In genomic region chr5:150777685-150778084, GRCh38 we compare ENCODE assay signal across 8 cellular contexts. TPM values are rescaled to one million over a fixed set of nuclear protein-coding genes. Genes with fewer than 3 reads are reported as not detected.
A peak's percentile ranks its signal among the peaks of the same experiment; 100 is the strongest.
DNase-seq lines count a peak whose midpoint lies in the region; ATAC-seq and TF ChIP-seq lines count a peak whose summit lies in the region.

No MANE protein-coding gene starts in this region.

- no peak for TF ChIP-seq POLR2A in prostate gland (IDR thresholded peaks at IDR 0.05)

- H3K27me3 ChIP-seq in SJCRH30 (no peaks in the 10 kb centered on the region), esophagus (ENCODE audit: control insufficient read depth in 1 of 2, insufficient read depth in 2 of 2, low read length in 2 of 2) (no peaks in the 10 kb centered on the region), prostate gland (replicated peaks; ENCODE audit: insufficient read depth) (no peaks in the 10 kb centered on the region)

- no peak for TF ChIP-seq CTCF in prostate gland (IDR thresholded peaks at IDR 0.05)

- intact Hi-C loops in prostate gland (cut with DNase I), result loop anchor here (2.0 kb wide), 2 partner anchors 19 to 77 kb away; partner anchors contain the start of genes DCTN4 and RBM22

- peak overlapping the region; percentile 64; the same call in 1 of the 2 replicates for H3K4me3 ChIP-seq in SJCRH30
- H3K4me3 ChIP-seq in esophagus (ENCODE audit: low read depth in 1 of 2, low read length in 2 of 2), result no peak overlapping the region
- peak overlapping the region in 1 of 2 donors; percentile 68 for H3K4me3 ChIP-seq in prostate gland

- H3K36me3 ChIP-seq in SJCRH30 (no peaks in the 10 kb centered on the region), esophagus (ENCODE audit: control insufficient read depth in 2 of 2, insufficient read depth in 2 of 2, low read length in 1 of 2) (no peaks in the 10 kb centered on the region), prostate gland (no peaks in the 10 kb centered on the region)

- peak; percentile 32 for DNase-seq in EL
- no peak for DNase-seq in SJCRH30
- DNase-seq in prostate gland (ENCODE audit: low spot score), result no peak
- DNase-seq in nucleus accumbens (lab: John Stamatoyannopoulos, UW), result no peak

- WGBS in esophagus, 2 donors, result 61 to 65% methylated on average over 3 of the region's 3 CpGs
- 62% methylated on average over 3 of the region's 3 CpGs for WGBS in prostate gland

- H3K27ac ChIP-seq in SJCRH30, result no peak overlapping the region
- peak overlapping the region; percentile 88 to 96 for H3K27ac ChIP-seq in esophagus (ENCODE audit: low read depth in 2 of 2, low read length in 1 of 2)
- peak overlapping the region; percentile 86 to 88 for H3K27ac ChIP-seq in prostate gland

- H3K4me1 ChIP-seq in SJCRH30, result peaks cover 27% of the 10 kb centered on the region
- H3K4me1 ChIP-seq in esophagus (ENCODE audit: control insufficient read depth in 2 of 2, insufficient read depth in 2 of 2, low read length in 1 of 2), result peaks cover 8 to 16% of the 10 kb centered on the region in 2 donors
- H3K4me1 ChIP-seq in prostate gland (replicated peaks), result peaks cover 5% of the 10 kb centered on the region

- H3K9me3 ChIP-seq in SJCRH30 (replicated peaks) (no peaks in the 10 kb centered on the region), esophagus (ENCODE audit: control insufficient read depth in 2 of 2, insufficient read depth in 1 of 2, low read depth in 1 of 2, low read length in 1 of 2) (no peaks in the 10 kb centered on the region), prostate gland (no peaks in the 10 kb centered on the region)

- ATAC-seq in GM18498 (IDR thresholded peaks at IDR 0.05; ENCODE audit: unreplicated experiment), result no peak
- no peak for ATAC-seq in GM19324 (IDR thresholded peaks at IDR 0.05; ENCODE audit: low FRiP score, unreplicated experiment)
- no peak for ATAC-seq in GM19395 (IDR thresholded peaks at IDR 0.05; ENCODE audit: unreplicated experiment)

RNA-seq across cellular contexts. Expression of gene SMIM3, which starts 0.9 kb away (rescaled TPM):
- total RNA-seq in SJCRH30 (2014; rRNA removed; shearing (Covaris generic)), result 11.7 and 13.3 TPM in 2 replicates
- 1 to 10 TPM; 4.5 to 9.6 TPM for polyA plus RNA-seq in esophagus
- 10 to 100 TPM; 21.2 to 26.5 TPM for total RNA-seq in prostate gland

RNA-seq across cellular contexts. Expression of gene DCTN4, which starts 18.9 kb away (rescaled TPM):
- total RNA-seq in SJCRH30 (2014; rRNA removed; shearing (Covaris generic)), result 41.5 and 47.8 TPM in 2 replicates
- 10 to 100 TPM; 15.5 to 15.7 TPM for polyA plus RNA-seq in esophagus
- 10 to 100 TPM; 68.4 to 87.1 TPM for total RNA-seq in prostate gland
